ENCODE assay signal across 9 cellular contexts in the genomic region with DNA sequence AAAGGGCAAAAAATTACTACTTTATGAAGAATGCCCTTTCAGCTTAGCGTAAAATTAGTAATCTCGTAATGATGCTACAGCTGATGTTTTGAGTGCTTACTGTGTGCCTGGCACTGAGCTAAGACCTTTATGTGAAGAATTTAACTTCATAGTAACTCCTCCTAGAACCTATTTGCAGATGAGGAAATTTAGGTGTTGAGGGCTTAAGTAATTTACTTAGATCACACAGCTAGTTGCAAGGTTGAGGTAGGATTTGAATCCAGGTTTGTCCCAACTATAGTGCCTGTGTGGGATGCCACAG. TPM values are rescaled to one million over a fixed set of nuclear protein-coding genes. Genes with fewer than 3 reads are reported as not detected.
DNase-seq lines count a peak whose midpoint lies in the region; ATAC-seq and TF ChIP-seq lines count a peak whose summit lies in the region.
"Had no signal": no experiment of that assay in that cellular context is flagged by ENCODE, and none has a peak within 500 bp of the region (broad histone marks: within the 10 kb centered on the region; RNA-seq: fewer than 3 reads in every experiment).

No MANE protein-coding gene starts in this region.

- ATAC-seq in GM21360 (IDR thresholded peaks at IDR 0.05; ENCODE audit: unreplicated experiment) = no peak

- no peaks in the 10 kb centered on the region for H3K27me3 ChIP-seq in NT2/D1 (ENCODE audit: insufficient read depth, insufficient read length)
- H3K27me3 ChIP-seq in endodermal cell (ENCODE audit: control insufficient read depth, insufficient read depth, low read length, poor library complexity, severe bottlenecking) = no peaks in the 10 kb centered on the region
- no peaks in the 10 kb centered on the region for H3K27me3 ChIP-seq in ovary

- in situ Hi-C loops in ACHN (cut with HindIII; ENCODE audit: low pct_ligation_motif_present, low pct_unique_long_range_greater_than_20kb, low sequenced_read_pairs) = no loop called here

- peak overlapping the region; percentile 73 for H3K4me3 Mint-ChIP-seq in Calu3 (ENCODE audit: low read depth, unreplicated experiment)
- H3K4me3 Mint-ChIP-seq in endodermal cell = peak overlapping the region; percentile 88

- H3K27ac Mint-ChIP-seq in Calu3 (ENCODE audit: unreplicated experiment) = peak overlapping the region; percentile 91
- no peak overlapping the region for H3K27ac Mint-ChIP-seq in endodermal cell

- H3K27me3 Mint-ChIP-seq in Calu3 (ENCODE audit: unreplicated experiment) = no peaks in the 10 kb centered on the region
- no peaks in the 10 kb centered on the region for H3K27me3 Mint-ChIP-seq in endodermal cell (ENCODE audit: insufficient read depth)

- intact Hi-C loops in Calu3 (cut with micrococcal nuclease; ENCODE audit: unreplicated experiment) (loop anchor here (5.0 kb wide), 1 partner anchor 78 kb away; the partner anchor contains the start of gene SFPQ), ovary (cut with DNase I) (no loop called here)

- H3K27ac ChIP-seq in endodermal cell (ENCODE audit: low read depth, low read length) (no peak overlapping the region), ovary (no peak overlapping the region)

- WGBS in endodermal cell (ENCODE audit: insufficient coverage in 1 of 2, insufficient read length in 1 of 2), 2 experiments = 98 to 100% methylated on average over 2 of the region's 2 CpGs
- 41 to 55% (median 41%) methylated on average over 2 of the region's 2 CpGs for WGBS in ovary, 3 donors

- H3K4me1 ChIP-seq in NT2/D1 (ENCODE audit: insufficient read depth, insufficient read length) = no peaks in the 10 kb centered on the region
- no peaks in the 10 kb centered on the region for H3K4me1 ChIP-seq in endodermal cell (ENCODE audit: control insufficient read depth, insufficient read depth, low read length)
- peaks cover 5% of the 10 kb centered on the region for H3K4me1 ChIP-seq in ovary (ENCODE audit: insufficient read depth)

- peaks cover 31% of the 10 kb centered on the region for H3K36me3 Mint-ChIP-seq in Calu3 (ENCODE audit: insufficient read depth, unreplicated experiment)
- peaks cover 37% of the 10 kb centered on the region for H3K36me3 Mint-ChIP-seq in endodermal cell (ENCODE audit: low read depth)

- DNase-seq in Calu3 = no peak
- DNase-seq in NT2/D1 (ENCODE audit: low read depth, low spot score) = no peak
- DNase-seq in endodermal cell = no peak
- DNase-seq in ovary = no peak
- DNase-seq in ACHN = no peak
- no peak for DNase-seq in retina
- no peak for DNase-seq in activated CD4-positive, alpha-beta T cell treated with anti-CD3 and anti-CD28 coated beads for 4 hours
- DNase-seq: NCI-H1105 treated with DMSO at 0.1 percent for 48 hours had no signal

- CTCF ChIA-PET in Calu3 (lab: Charles Lee) = no interaction called here

- H3K9me3 Mint-ChIP-seq in Calu3 (ENCODE audit: low read depth, unreplicated experiment) = no peaks in the 10 kb centered on the region
- peaks cover 3% of the 10 kb centered on the region for H3K9me3 Mint-ChIP-seq in endodermal cell

- H3K4me3 ChIP-seq in NT2/D1 (ENCODE audit: insufficient read length, low read depth) (peak overlapping the region; percentile 59), endodermal cell (ENCODE audit: low read length) (peak overlapping the region; percentile 89), ovary (peak overlapping the region; percentile 70)

- H3K9ac ChIP-seq in NT2/D1 (ENCODE audit: insufficient read length, low read depth) = peak overlapping the region; percentile 82
- H3K9ac ChIP-seq in endodermal cell (ENCODE audit: extremely low read depth, low read length, poor library complexity, severe bottlenecking) = peak overlapping the region; percentile 94

- TF ChIP-seq POLR2A in ovary (IDR thresholded peaks at IDR 0.05) = no peak

- peaks cover 17% of the 10 kb centered on the region for H3K36me3 ChIP-seq in NT2/D1 (ENCODE audit: insufficient read depth, insufficient read length, low read length)
- peaks cover 24% of the 10 kb centered on the region for H3K36me3 ChIP-seq in endodermal cell (ENCODE audit: control insufficient read depth, insufficient read depth, low read length)
- H3K36me3 ChIP-seq in ovary = no peaks in the 10 kb centered on the region

- TF ChIP-seq CTCF in Calu3 (IDR thresholded peaks at IDR 0.05; ENCODE audit: unreplicated experiment) = no peak
- TF ChIP-seq CTCF in endodermal cell (conservative IDR thresholded peaks at IDR 0.05) = no peak
- no peak for TF ChIP-seq CTCF in ovary (IDR thresholded peaks at IDR 0.05)

- H3K9me3 ChIP-seq in NT2/D1 (ENCODE audit: insufficient read depth, low read length) (peaks cover 11% of the 10 kb centered on the region), endodermal cell (ENCODE audit: control insufficient read depth, low read length) (no peaks in the 10 kb centered on the region), ovary (no peaks in the 10 kb centered on the region)

- no peak for TF ChIP-seq EP300 in ovary (IDR thresholded peaks at IDR 0.05)

- BruUV-seq in Calu3 (replicated peaks; lab: Mats Ljungman, UMichigan) = TSS peak; percentile 39

- H3K4me1 Mint-ChIP-seq in Calu3 (ENCODE audit: low read depth, unreplicated experiment) (peaks cover 25% of the 10 kb centered on the region), endodermal cell (peaks cover 11% of the 10 kb centered on the region)

RNA-seq across cellular contexts. Expression of gene ZMYM4, which starts 1.4 kb away (rescaled TPM):
- 56.3 and 62.7 TPM in 2 replicates for total RNA-seq in Calu3 (2022)
- total RNA-seq in endodermal cell = 100 to 1,000 TPM; 131 to 153 TPM
- polyA plus RNA-seq in endodermal cell (2013, experiment 1 of 2) = 53.0 TPM
- polyA plus RNA-seq in endodermal cell (2013, experiment 2 of 2) = 52.2 TPM
- total RNA-seq in ovary = 10 to 100 TPM; 28.1 to 77.2 (median 60.4) TPM
- polyA plus RNA-seq in ovary = 10 to 100 TPM; 15.9 to 27.1 TPM
